22 cellular contexts compared by ENCODE assay signal in genomic region chr17:13353590-13353989, GRCh38.
A peak's percentile ranks its signal among the peaks of the same experiment; 100 is the strongest.
DNase-seq lines count a peak whose midpoint lies in the region; ATAC-seq and TF ChIP-seq lines count a peak whose summit lies in the region.
"Had no signal": no experiment of that assay in that cellular context is flagged by ENCODE, and none has a peak within 500 bp of the region (broad histone marks: within the 10 kb centered on the region; RNA-seq: fewer than 3 reads in every experiment).

No MANE protein-coding gene starts in this region.

- DNase-seq in AG10803 (ENCODE audit: low read depth): peak; percentile 89
- peak; percentile 68 for DNase-seq in SK-N-SH
- DNase-seq in fibroblast of lung (ENCODE audit: low read depth in 2 of 2): peak in 1 of 2 donors; percentile 81
- DNase-seq in medulla oblongata (ENCODE audit: extremely low spot score): peak; percentile 12
- DNase-seq in neural progenitor cell (ENCODE audit: low spot score): no peak
- no peak for DNase-seq in CD8-positive, alpha-beta T cell
- DNase-seq: activated CD4-positive, alpha-beta T cell treated with anti-CD3 and anti-CD28 coated beads, Interleukin-2, amount 10 ng/mL, durations not matched to agents 7 days and 5 days; activated naive CD4-positive, alpha-beta T cell treated with Interleukin-2 at 50 U/mL for 16 hours; CD4-positive, CD25-positive, alpha-beta regulatory T cell; DMS79; H7; KBM-7; NCI-H2029 treated with DMSO at 0.1 percent for 48 hours; nephron progenitor cell; RPMI8226; stimulated activated naive B cell treated with anti-CD40 and anti-IgM and Interleukin-4, amounts not matched to agents 10 μg/mL and 1 μg/mL and 100 μg/mL, for 72 hours; SW 1271; tibial artery had no signal

- H3K9me3 ChIP-seq in SK-N-SH: no peaks in the 10 kb centered on the region
- H3K9me3 ChIP-seq in fibroblast of lung (ENCODE audit: control insufficient read depth, insufficient read depth, low read depth, low read length): no peaks in the 10 kb centered on the region
- H3K9me3 ChIP-seq in neural progenitor cell (ENCODE audit: low read depth): no peaks in the 10 kb centered on the region
- H3K9me3 ChIP-seq in CD8-positive, alpha-beta T cell (ENCODE audit: low read length): no peaks in the 10 kb centered on the region
- H3K9me3 ChIP-seq: prostate gland, tibial artery had no signal

- H3K27me3 Mint-ChIP-seq in neural progenitor cell (ENCODE audit: insufficient read depth, low read depth): peaks cover 2% of the 10 kb centered on the region
- peaks cover 3% of the 10 kb centered on the region for H3K27me3 Mint-ChIP-seq in CD8-positive, alpha-beta T cell (ENCODE audit: low read depth)
- H3K27me3 Mint-ChIP-seq: activated CD4-positive, alpha-beta T cell treated with anti-CD3 and anti-CD28 coated beads, Interleukin-2, amount 10 ng/mL, durations not matched to agents 7 days and 5 days; CD4-positive, CD25-positive, alpha-beta regulatory T cell; dendritic cell treated with granulocyte-macrophage colony-stimulating factor and Interleukin-4, amounts not matched to agents 40 ng/mL and 50 ng/mL, for 4 days; stimulated activated naive B cell treated with anti-CD40 and anti-IgM and Interleukin-4, amounts not matched to agents 10 μg/mL and 1 μg/mL and 100 μg/mL, for 72 hours had no signal

- H4K20me1 ChIP-seq in SK-N-SH (ENCODE audit: insufficient read depth) (no peaks in the 10 kb centered on the region), fibroblast of lung (ENCODE audit: control insufficient read depth, extremely low read depth, insufficient read depth, low read length) (no peaks in the 10 kb centered on the region), neural progenitor cell (ENCODE audit: low read depth) (no peaks in the 10 kb centered on the region)

- H3K4me2 ChIP-seq in SK-N-SH: peak overlapping the region; percentile 59; the same call in 1 of the 2 replicates
- H3K4me2 ChIP-seq in fibroblast of lung (ENCODE audit: extremely low read depth, insufficient read depth, low read length): no peak overlapping the region
- H3K4me2 ChIP-seq in neural progenitor cell: no peak overlapping the region

- no peak overlapping the region for H3K27ac Mint-ChIP-seq in neural progenitor cell
- no peak overlapping the region for H3K27ac Mint-ChIP-seq in CD8-positive, alpha-beta T cell
- H3K27ac Mint-ChIP-seq: activated CD4-positive, alpha-beta T cell treated with anti-CD3 and anti-CD28 coated beads, Interleukin-2, amount 10 ng/mL, durations not matched to agents 7 days and 5 days; CD4-positive, CD25-positive, alpha-beta regulatory T cell; dendritic cell treated with granulocyte-macrophage colony-stimulating factor and Interleukin-4, amounts not matched to agents 40 ng/mL and 50 ng/mL, for 4 days; nephron progenitor cell; stimulated activated naive B cell treated with anti-CD40 and anti-IgM and Interleukin-4, amounts not matched to agents 10 μg/mL and 1 μg/mL and 100 μg/mL, for 72 hours had no signal

- 3% methylated on average over 2 of the region's 5 CpGs for WGBS in SK-N-SH (ENCODE audit: low lambda C conversion rate)

- no peaks in the 10 kb centered on the region for H3K36me3 Mint-ChIP-seq in neural progenitor cell
- no peaks in the 10 kb centered on the region for H3K36me3 Mint-ChIP-seq in CD8-positive, alpha-beta T cell
- H3K36me3 Mint-ChIP-seq: CD4-positive, CD25-positive, alpha-beta regulatory T cell; stimulated activated naive B cell treated with anti-CD40 and anti-IgM and Interleukin-4, amounts not matched to agents 10 μg/mL and 1 μg/mL and 100 μg/mL, for 72 hours had no signal

- H3K4me3 Mint-ChIP-seq in neural progenitor cell: no peak overlapping the region
- no peak overlapping the region for H3K4me3 Mint-ChIP-seq in CD8-positive, alpha-beta T cell
- H3K4me3 Mint-ChIP-seq: activated CD4-positive, alpha-beta T cell treated with anti-CD3 and anti-CD28 coated beads, Interleukin-2, amount 10 ng/mL, durations not matched to agents 7 days and 5 days; CD4-positive, CD25-positive, alpha-beta regulatory T cell; dendritic cell treated with granulocyte-macrophage colony-stimulating factor and Interleukin-4, amounts not matched to agents 40 ng/mL and 50 ng/mL, for 4 days; nephron progenitor cell; stimulated activated naive B cell treated with anti-CD40 and anti-IgM and Interleukin-4, amounts not matched to agents 10 μg/mL and 1 μg/mL and 100 μg/mL, for 72 hours had no signal

- H3K4me1 ChIP-seq in SK-N-SH (ENCODE audit: control insufficient read depth in 1 of 2, insufficient read depth in 2 of 2, low read depth in 1 of 2, low read length in 1 of 2) (peaks cover 29 to 31% of the 10 kb centered on the region in 2 experiments), fibroblast of lung (ENCODE audit: control insufficient read depth, extremely low read depth, insufficient read depth, low read length) (peaks cover 6% of the 10 kb centered on the region), neural progenitor cell (no peaks in the 10 kb centered on the region)
- H3K4me1 ChIP-seq in CD8-positive, alpha-beta T cell (ENCODE audit: insufficient read depth, low read length): no peaks in the 10 kb centered on the region
- H3K4me1 ChIP-seq: prostate gland, tibial artery had no signal

- TF ChIP-seq RAD21 in SK-N-SH (IDR thresholded peaks at IDR 0.05; ENCODE audit: low read length): peak; percentile 37

- H3K9ac ChIP-seq in SK-N-SH (peak overlapping the region; percentile 32; the same call in 1 of the 2 replicates), fibroblast of lung (ENCODE audit: insufficient read depth, low read length) (no peak overlapping the region), neural progenitor cell (no peak overlapping the region)

- H3K27me3 ChIP-seq in SK-N-SH (ENCODE audit: insufficient read depth): no peaks in the 10 kb centered on the region
- no peaks in the 10 kb centered on the region for H3K27me3 ChIP-seq in fibroblast of lung (ENCODE audit: control insufficient read depth, insufficient read depth, low read length)
- H3K27me3 ChIP-seq in neural progenitor cell: no peaks in the 10 kb centered on the region
- no peaks in the 10 kb centered on the region for H3K27me3 ChIP-seq in CD8-positive, alpha-beta T cell (ENCODE audit: insufficient read depth, low read length)
- H3K27me3 ChIP-seq: tibial artery had no signal

- peaks cover 52% of the 10 kb centered on the region for H3F3A ChIP-seq in SK-N-SH (replicated peaks; ENCODE audit: insufficient read depth)
- no peaks in the 10 kb centered on the region for H3F3A ChIP-seq in neural progenitor cell (ENCODE audit: low read depth)

- H3K36me3 ChIP-seq in SK-N-SH (replicated peaks in 1 of 2; ENCODE audit: control insufficient read depth in 1 of 2, insufficient read depth in 2 of 2, low read length in 1 of 2): no peaks in the 10 kb centered on the region
- H3K36me3 ChIP-seq in fibroblast of lung (ENCODE audit: control insufficient read depth, insufficient read depth, low read length): no peaks in the 10 kb centered on the region
- no peaks in the 10 kb centered on the region for H3K36me3 ChIP-seq in neural progenitor cell
- H3K36me3 ChIP-seq in CD8-positive, alpha-beta T cell (ENCODE audit: insufficient read depth, low read length): no peaks in the 10 kb centered on the region
- H3K36me3 ChIP-seq: prostate gland, tibial artery had no signal

- CTCF ChIA-PET in SK-N-SH (lab: Yijun Ruan, JAX): interaction anchor here (1.0 to 2.0 kb wide), 6 partner anchors 9 to 242 kb away, joined by 3 to 7 read pairs (median 4); no protein-coding TSS in a partner anchor
- CTCF ChIA-PET in CD8-positive, alpha-beta T cell (lab: Charles Lee): no interaction called here

- H3K9me2 ChIP-seq in SK-N-SH: no peaks in the 10 kb centered on the region

- peaks cover 3% of the 10 kb centered on the region for H3K4me1 Mint-ChIP-seq in neural progenitor cell
- no peaks in the 10 kb centered on the region for H3K4me1 Mint-ChIP-seq in CD8-positive, alpha-beta T cell (ENCODE audit: low read depth)
- H3K4me1 Mint-ChIP-seq: activated CD4-positive, alpha-beta T cell treated with anti-CD3 and anti-CD28 coated beads, Interleukin-2, amount 10 ng/mL, durations not matched to agents 7 days and 5 days; CD4-positive, CD25-positive, alpha-beta regulatory T cell; stimulated activated naive B cell treated with anti-CD40 and anti-IgM and Interleukin-4, amounts not matched to agents 10 μg/mL and 1 μg/mL and 100 μg/mL, for 72 hours had no signal

- H3K9me3 Mint-ChIP-seq in neural progenitor cell: no peaks in the 10 kb centered on the region
- H3K9me3 Mint-ChIP-seq in CD8-positive, alpha-beta T cell: no peaks in the 10 kb centered on the region
- H3K9me3 Mint-ChIP-seq: activated CD4-positive, alpha-beta T cell treated with anti-CD3 and anti-CD28 coated beads, Interleukin-2, amount 10 ng/mL, durations not matched to agents 7 days and 5 days; dendritic cell treated with granulocyte-macrophage colony-stimulating factor and Interleukin-4, amounts not matched to agents 40 ng/mL and 50 ng/mL, for 4 days had no signal

- ATAC-seq in GM18861 (IDR thresholded peaks at IDR 0.05; ENCODE audit: unreplicated experiment) (no peak), HG02798 (IDR thresholded peaks at IDR 0.05; ENCODE audit: poor library complexity, unreplicated experiment) (no peak)
- ATAC-seq in CD8-positive, alpha-beta T cell: no peak
- ATAC-seq: stimulated activated naive B cell treated with anti-CD40 and anti-IgM and Interleukin-4, amounts not matched to agents 10 μg/mL and 1 μg/mL and 100 μg/mL, for 72 hours had no signal

- TF ChIP-seq CTCF in AG10803 (conservative IDR thresholded peaks at IDR 0.05; ENCODE audit: low read length): no peak
- no peak for TF ChIP-seq CTCF in SK-N-SH (IDR thresholded peaks at IDR 0.05)
- no peak for TF ChIP-seq CTCF in fibroblast of lung (conservative IDR thresholded peaks at IDR 0.05 in 1 of 2, IDR thresholded peaks at IDR 0.05 in 1 of 2; ENCODE audit: low read depth in 1 of 2, low read length in 2 of 2)
- TF ChIP-seq CTCF in neural progenitor cell (IDR thresholded peaks at IDR 0.05): no peak
- TF ChIP-seq CTCF in CD8-positive, alpha-beta T cell (IDR thresholded peaks at IDR 0.05): no peak

- no peaks in the 10 kb centered on the region for H3K79me2 ChIP-seq in SK-N-SH (ENCODE audit: insufficient read depth)
- no peaks in the 10 kb centered on the region for H3K79me2 ChIP-seq in fibroblast of lung (ENCODE audit: control insufficient read depth, insufficient read depth, low read length)
- no peaks in the 10 kb centered on the region for H3K79me2 ChIP-seq in neural progenitor cell (ENCODE audit: low read depth)

- peak; percentile 93 to 100 for TF ChIP-seq EP300 in SK-N-SH (IDR thresholded peaks at IDR 0.05; ENCODE audit: borderline replicate concordance in 1 of 2, low read depth in 1 of 2, low read length in 1 of 2)

- peak overlapping the region; percentile 73 to 80 for H3K27ac ChIP-seq in SK-N-SH (ENCODE audit: low read depth in 2 of 2, low read length in 1 of 2)
- H3K27ac ChIP-seq in fibroblast of lung (ENCODE audit: insufficient read depth, low read length): peak overlapping the region; percentile 41
- no peak overlapping the region for H3K27ac ChIP-seq in neural progenitor cell
- no peak overlapping the region for H3K27ac ChIP-seq in CD8-positive, alpha-beta T cell (ENCODE audit: low read depth, low read length)
- H3K27ac ChIP-seq: prostate gland, tibial artery had no signal

- POLR2A ChIA-PET in SK-N-SH (lab: Yijun Ruan, JAX): interaction anchor here (1.0 to 1.3 kb wide), 2 partner anchors 62 to 75 kb away, joined by 3 read pairs; no protein-coding TSS in a partner anchor
- POLR2A ChIA-PET in CD8-positive, alpha-beta T cell (lab: Charles Lee): no interaction called here

- no peak overlapping the region for H3K4me3 ChIP-seq in AG10803 (ENCODE audit: low read length)
- H3K4me3 ChIP-seq in SK-N-SH (ENCODE audit: low read depth in 2 of 2, low read length in 1 of 2): no peak overlapping the region
- H3K4me3 ChIP-seq in fibroblast of lung (replicated peaks in 1 of 4; ENCODE audit: control extremely low read depth in 1 of 4, insufficient read depth in 1 of 4, low read depth in 3 of 4, low read length in 4 of 4): no peak overlapping the region
- no peak overlapping the region for H3K4me3 ChIP-seq in neural progenitor cell
- H3K4me3 ChIP-seq in CD8-positive, alpha-beta T cell (ENCODE audit: low read depth, low read length): no peak overlapping the region
- H3K4me3 ChIP-seq: prostate gland, tibial artery had no signal

- H2AFZ ChIP-seq in SK-N-SH (ENCODE audit: low read depth): no peak overlapping the region
- peak overlapping the region; percentile 43 for H2AFZ ChIP-seq in fibroblast of lung (ENCODE audit: low read length)
- no peak overlapping the region for H2AFZ ChIP-seq in neural progenitor cell (replicated peaks)

- intact Hi-C loops in CD8-positive, alpha-beta T cell (cut with DNase I, micrococcal nuclease): no loop called here

Comparison
In these comparisons a context has a peak if more than half of its experiments do, and no peak if none do; other contexts are left out.
1. DNase-seq: peak in AG10803 (single experiment), SK-N-SH (single experiment) and medulla oblongata (single experiment); none in neural progenitor cell (single experiment) and CD8-positive, alpha-beta T cell (0 of 7).
2. H3K27ac ChIP-seq: peak in SK-N-SH (2 of 2) and fibroblast of lung (single experiment); none in neural progenitor cell (single experiment) and CD8-positive, alpha-beta T cell (single experiment).